ENCODE assay signal across 15 cellular contexts in genomic region chr6:10416863-10417641, GRCh38. TPM values are rescaled to one million over a fixed set of nuclear protein-coding genes. Genes with fewer than 3 reads are reported as not detected.
DNase-seq lines count a peak whose midpoint lies in the region; ATAC-seq, FAIRE-seq and TF ChIP-seq lines count a peak whose summit lies in the region.
"Had no signal": no experiment of that assay in that cellular context is flagged by ENCODE, and none has a peak within 500 bp of the region (broad histone marks: within the 10 kb centered on the region; RNA-seq: fewer than 3 reads in every experiment).

No MANE protein-coding gene starts in this region.

- DNase-seq in right lobe of liver (no peak), breast epithelium (ENCODE audit: low spot score in 2 of 2) (no peak), left kidney (ENCODE audit: low read depth, low spot score) (peak; percentile 53), upper lobe of left lung (peak in 1 of 2 donors; percentile 72), HTR-8/SVneo (ENCODE audit: insufficient read length, low spot score) (no peak), NK-92 (lab: John Stamatoyannopoulos, UW; ENCODE audit: unreplicated experiment) (no peak)
- DNase-seq: activated effector memory CD4-positive, alpha-beta T cell treated with Interleukin-2 at 50 U/mL for 16 hours; erythroblast; Karpas-422; NCI-H524 treated with DMSO at 0.1 percent for 48 hours; tibial artery had no signal

- FAIRE-seq in HTR-8/SVneo (lab: Jason Lieb, UNC) = no peak

- peaks cover 21 to 41% (median 30%) of the 10 kb centered on the region in 4 donors for H3K4me1 ChIP-seq in liver (ENCODE audit: control insufficient read depth in 4 of 4, insufficient read depth in 4 of 4, low read length in 3 of 4)
- peaks cover 0 to 21% (median 4%) of the 10 kb centered on the region in 4 donors for H3K4me1 ChIP-seq in right lobe of liver
- peaks cover 0 to 11% of the 10 kb centered on the region in 2 donors for H3K4me1 ChIP-seq in breast epithelium
- H3K4me1 ChIP-seq in upper lobe of left lung = peaks cover 32 to 65% (median 35%) of the 10 kb centered on the region in 4 donors

- H3K4me3 ChIP-seq in liver (ENCODE audit: low read depth in 1 of 3, low read length in 3 of 3) (peak overlapping the region in 2 of 3 donors; percentile 18 to 40), right lobe of liver (no peak overlapping the region), breast epithelium (peak overlapping the region; percentile 31 to 95 (median 59)), upper lobe of left lung (peak overlapping the region in 3 of 4 donors; percentile 1 to 41 (median 20))
- H3K4me3 ChIP-seq: mucosa of descending colon had no signal

- TF ChIP-seq POLR2A in right lobe of liver (IDR thresholded peaks at IDR 0.05) = no peak
- no peak for TF ChIP-seq POLR2A in breast epithelium (IDR thresholded peaks at IDR 0.05)
- no peak for TF ChIP-seq POLR2A in upper lobe of left lung (IDR thresholded peaks at IDR 0.05)

- no peak for TF ChIP-seq EP300 in upper lobe of left lung (IDR thresholded peaks at IDR 0.05)

- peaks cover 0 to 13% (median 2%) of the 10 kb centered on the region in 4 donors for H3K9me3 ChIP-seq in liver (ENCODE audit: control insufficient read depth in 4 of 4, low read length in 3 of 4)
- H3K9me3 ChIP-seq in right lobe of liver = no peaks in the 10 kb centered on the region
- no peaks in the 10 kb centered on the region for H3K9me3 ChIP-seq in breast epithelium
- no peaks in the 10 kb centered on the region for H3K9me3 ChIP-seq in upper lobe of left lung
- H3K9me3 ChIP-seq: mucosa of descending colon, tibial artery had no signal

- H3K36me3 ChIP-seq in liver (ENCODE audit: control insufficient read depth in 4 of 4, insufficient read depth in 3 of 4, low read depth in 1 of 4, low read length in 3 of 4) (no peaks in the 10 kb centered on the region), right lobe of liver (no peaks in the 10 kb centered on the region), breast epithelium (no peaks in the 10 kb centered on the region), upper lobe of left lung (no peaks in the 10 kb centered on the region)
- H3K36me3 ChIP-seq: tibial artery had no signal

- TF ChIP-seq CTCF in liver (IDR thresholded peaks at IDR 0.05; ENCODE audit: low read depth, low read length, missing input control) = no peak
- no peak for TF ChIP-seq CTCF in right lobe of liver (IDR thresholded peaks at IDR 0.05)
- TF ChIP-seq CTCF in breast epithelium (IDR thresholded peaks at IDR 0.05) = no peak
- no peak for TF ChIP-seq CTCF in upper lobe of left lung (IDR thresholded peaks at IDR 0.05)

- 11% methylated on average over 48 of the region's 48 CpGs for WGBS in liver
- 7% methylated on average over 36 of the region's 48 CpGs for WGBS in right lobe of liver (ENCODE audit: insufficient coverage, low coverage, low lambda C conversion rate, missing lambda C conversion rate)
- 17 to 18% methylated on average over 39 to 48 of the region's 48 CpGs for WGBS in upper lobe of left lung, 2 donors

- H3K27ac ChIP-seq in liver (ENCODE audit: low read depth in 1 of 2, low read length in 2 of 2) = no peak overlapping the region
- H3K27ac ChIP-seq in right lobe of liver = no peak overlapping the region
- H3K27ac ChIP-seq in breast epithelium = peak overlapping the region; percentile 97 to 98
- H3K27ac ChIP-seq in upper lobe of left lung = no peak overlapping the region
- H3K27ac ChIP-seq: C4-2B, tibial artery had no signal

- TF ChIP-seq RAD21 in liver (IDR thresholded peaks at IDR 0.05) = no peak

- H3K27me3 ChIP-seq in liver (ENCODE audit: control insufficient read depth in 4 of 4, insufficient read depth in 4 of 4, low read length in 3 of 4) = peaks cover 11 to 44% (median 32%) of the 10 kb centered on the region in 4 donors
- peaks cover 24 to 79% of the 10 kb centered on the region in 2 donors for H3K27me3 ChIP-seq in right lobe of liver
- peaks cover 5 to 55% of the 10 kb centered on the region in 2 donors for H3K27me3 ChIP-seq in breast epithelium
- H3K27me3 ChIP-seq in upper lobe of left lung = peaks cover 2 to 93% (median 62%) of the 10 kb centered on the region in 4 donors

- H3K9ac ChIP-seq in liver (ENCODE audit: low read depth in 1 of 2, low read length in 2 of 2) = no peak overlapping the region

- ATAC-seq in right lobe of liver = no peak
- ATAC-seq in upper lobe of left lung (ENCODE audit: low FRiP score in 2 of 2) = no peak
- no peak for ATAC-seq in GM19395 (IDR thresholded peaks at IDR 0.05; ENCODE audit: unreplicated experiment)
- ATAC-seq: mucosa of descending colon had no signal

- intact Hi-C loops in right lobe of liver (cut with DNase I) = no loop called here
- intact Hi-C loops in breast epithelium (cut with DNase I; ENCODE audit: low total_unique reads) = no loop called here

TF ChIP-seq in liver, 16 proteins besides CTCF, POLR2A, EP300 and RAD21:
- TF ChIP-seq GABPA (IDR thresholded peaks at IDR 0.05 in 1 of 2, conservative IDR thresholded peaks at IDR 0.05 in 1 of 2) = no peak
- no peak for TF ChIP-seq EGR1 (IDR thresholded peaks at IDR 0.05; ENCODE audit: low read depth in 2 of 2)
- no peak for TF ChIP-seq ATF3 (IDR thresholded peaks at IDR 0.05)
- no peak for TF ChIP-seq REST (IDR thresholded peaks at IDR 0.05)
- no peak for TF ChIP-seq ZBTB33 (IDR thresholded peaks at IDR 0.05)
- no peak for TF ChIP-seq MAX (IDR thresholded peaks at IDR 0.05)
- no peak for TF ChIP-seq HNF4G (IDR thresholded peaks at IDR 0.05)
- TF ChIP-seq FOXA2 (IDR thresholded peaks at IDR 0.05) = no peak
- no peak for TF ChIP-seq JUND (IDR thresholded peaks at IDR 0.05)
- TF ChIP-seq FOXA1 (IDR thresholded peaks at IDR 0.05) = no peak
- TF ChIP-seq YY1 (IDR thresholded peaks at IDR 0.05) = no peak
- no peak for TF ChIP-seq TAF1 (conservative IDR thresholded peaks at IDR 0.05)
- no peak for TF ChIP-seq HNF4A (conservative IDR thresholded peaks at IDR 0.05)
- no peak for TF ChIP-seq SP1 (IDR thresholded peaks at IDR 0.05)
- TF ChIP-seq NR2F2 (IDR thresholded peaks at IDR 0.05) = no peak
- TF ChIP-seq RXRA (IDR thresholded peaks at IDR 0.05) = no peak

RNA-seq across cellular contexts. Expression of gene TFAP2A, which starts 2.2 kb away (rescaled TPM):
- under 1 TPM in 1 of 2 donors, not detected in 1; 0.08 TPM for total RNA-seq in liver
- polyA plus RNA-seq in liver = under 1 TPM in 1 of 2 donors, not detected in 1; 0.03 TPM
- total RNA-seq in right lobe of liver = under 1 TPM in 3 of 6 experiments, not detected in 3; 0.07 to 0.18 (median 0.12) TPM
- total RNA-seq in breast epithelium = 10 to 100 TPM in 2 of 3 donors, not detected in 1; 25.2 to 46.0 TPM
- total RNA-seq in upper lobe of left lung = 1 to 10 TPM in 4 of 6 donors, under 1 TPM in 1, not detected in 1; 0.69 to 7.8 (median 1.1) TPM

Comparison
In these comparisons a context has a peak if more than half of its experiments do, and no peak if none do; other contexts are left out.
1. H3K4me3 ChIP-seq: peak in liver (2 of 3), breast epithelium (3 of 3) and upper lobe of left lung (3 of 4); none in right lobe of liver (0 of 3).
2. H3K27ac ChIP-seq: peak in breast epithelium (2 of 2); none in liver (0 of 2), right lobe of liver (0 of 3) and upper lobe of left lung (0 of 4).